In the genomic region with DNA sequence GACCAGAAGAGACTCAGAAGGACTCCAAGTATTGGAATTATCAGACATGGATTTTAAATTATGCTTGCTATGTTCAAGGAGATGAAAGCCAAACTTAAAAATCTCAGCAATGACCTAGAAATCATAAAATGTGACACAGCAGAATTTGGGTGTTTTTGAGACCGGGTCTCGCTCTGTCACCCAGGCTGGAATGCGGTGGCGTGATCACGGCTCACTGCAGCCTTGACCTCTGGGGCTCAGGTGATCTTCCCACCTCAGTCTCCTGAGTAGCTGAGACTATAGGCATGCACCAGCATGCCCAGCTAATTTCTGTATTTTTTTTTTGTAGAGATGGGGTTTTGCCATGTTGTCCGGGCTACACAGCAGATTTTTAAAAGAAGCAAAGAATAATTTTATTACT, we compare ENCODE assay signal across 23 cellular contexts. TPM values are rescaled to one million over a fixed set of nuclear protein-coding genes. Genes with fewer than 3 reads are reported as not detected.
A peak's percentile ranks its signal among the peaks of the same experiment; 100 is the strongest.
DNase-seq lines count a peak whose midpoint lies in the region; ATAC-seq and TF ChIP-seq lines count a peak whose summit lies in the region.
"Had no signal": no experiment of that assay in that cellular context is flagged by ENCODE, and none has a peak within 500 bp of the region (broad histone marks: within the 10 kb centered on the region; RNA-seq: fewer than 3 reads in every experiment).

No MANE protein-coding gene starts in this region.

- peak overlapping the region; percentile 55 for H3K4me2 ChIP-seq in HCT116 (ENCODE audit: low read length)

- peaks cover 10 to 43% of the 10 kb centered on the region in 2 donors for H3K4me1 Mint-ChIP-seq in effector memory CD8-positive, alpha-beta T cell (ENCODE audit: low read depth in 2 of 2)
- H3K4me1 Mint-ChIP-seq in mesothelial cell of epicardium, result peaks cover 36% of the 10 kb centered on the region
- H3K4me1 Mint-ChIP-seq: nephron had no signal

- H2AFZ ChIP-seq in HCT116 (ENCODE audit: low read depth, low read length, poor library complexity, severe bottlenecking), result no peak overlapping the region

- no peaks in the 10 kb centered on the region for H3K9me3 Mint-ChIP-seq in effector memory CD8-positive, alpha-beta T cell
- peaks cover 30% of the 10 kb centered on the region for H3K9me3 Mint-ChIP-seq in mesothelial cell of epicardium
- H3K9me3 Mint-ChIP-seq: CD4-positive, alpha-beta T cell had no signal

- no peaks in the 10 kb centered on the region for H3K27me3 Mint-ChIP-seq in effector memory CD8-positive, alpha-beta T cell
- no peaks in the 10 kb centered on the region for H3K27me3 Mint-ChIP-seq in mesothelial cell of epicardium (ENCODE audit: low read depth)
- H3K27me3 Mint-ChIP-seq: CD4-positive, alpha-beta T cell had no signal

- no peak for DNase-seq in AG04450 (ENCODE audit: low read depth, low spot score)
- DNase-seq in HCT116 (ENCODE audit: low read depth, low spot score), result no peak
- DNase-seq in effector memory CD8-positive, alpha-beta T cell, result no peak
- DNase-seq in mesothelial cell of epicardium (ENCODE audit: low spot score in 2 of 2, unreplicated experiment in 2 of 2), result no peak
- no peak for DNase-seq in globus pallidus (ENCODE audit: low spot score)
- DNase-seq in stimulated activated CD4-positive, alpha-beta T cell treated with anti-CD3 and anti-CD28 coated beads, Interleukin-4, amount 100 ng/mL, for 1 hour, result no peak
- no peak for DNase-seq in NCI-H345 (lab: John Stamatoyannopoulos, UW)
- DNase-seq: activated CD4-positive, CD25-positive, alpha-beta regulatory T cell treated with anti-CD3 and anti-CD28 coated beads, Interleukin-2, amount 50 U/mL, for 72 hours; activated CD8-positive, alpha-beta T cell treated with anti-CD3 and anti-CD28 coated beads, Interleukin-2, amount 10 ng/mL, durations not matched to agents 7 days and 5 days; activated naive CD4-positive, alpha-beta T cell treated with anti-CD3 and anti-CD28 coated beads, Interleukin-2, amount 50 U/mL, for 16 hours; CD4-positive, alpha-beta T cell; DMS153; esophagus squamous epithelium; H9; left cardiac atrium; MV-4-11; NCI-H1694 treated with DMSO at 0.1 percent for 48 hours; NCI-H748 treated with DMSO at 0.1 percent for 48 hours; posterior cingulate gyrus had no signal

- no peaks in the 10 kb centered on the region for H3K9me3 ChIP-seq in AG04450 (ENCODE audit: control insufficient read depth, insufficient read depth, low read length)
- no peaks in the 10 kb centered on the region for H3K9me3 ChIP-seq in HCT116 (ENCODE audit: control insufficient read depth in 1 of 2, insufficient read depth in 1 of 2, low read depth in 1 of 2, low read length in 2 of 2)
- H3K9me3 ChIP-seq: esophagus squamous epithelium, suprapubic skin had no signal

- H3K27me3 ChIP-seq in AG04450 (ENCODE audit: control insufficient read depth, insufficient read depth, low read length) (no peaks in the 10 kb centered on the region), HCT116 (ENCODE audit: insufficient read depth, low read length) (no peaks in the 10 kb centered on the region)
- H3K27me3 ChIP-seq: esophagus squamous epithelium, suprapubic skin had no signal

- POLR2A ChIA-PET in AG04450 (lab: Yijun Ruan, JAX) (no interaction called here), HCT116 (lab: Charles Lee) (no interaction called here)

- RAD21 ChIA-PET in HCT116 (lab: Charles Lee; ENCODE audit: low non-redundant PET in 1 of 2, low total read pairs in 2 of 2, uncharacterized antibody in 2 of 2, unreplicated experiment in 2 of 2), result no interaction called here

- no peak overlapping the region for H3K9ac ChIP-seq in HCT116 (ENCODE audit: low read length)

- intact Hi-C loops in HCT116 (cut with micrococcal nuclease), result no loop called here

- peaks cover 0 to 46% of the 10 kb centered on the region in 2 experiments; a peak in 2 of 4 replicates for H3K4me1 ChIP-seq in HCT116 (ENCODE audit: control insufficient read depth in 1 of 2, insufficient read depth in 2 of 2, low read length in 2 of 2)

- H3K36me3 ChIP-seq in HCT116 (ENCODE audit: control insufficient read depth in 1 of 2, insufficient read depth in 2 of 2, low read length in 2 of 2), result no peaks in the 10 kb centered on the region
- H3K36me3 ChIP-seq: esophagus squamous epithelium, suprapubic skin had no signal

- H3K36me3 Mint-ChIP-seq in effector memory CD8-positive, alpha-beta T cell (ENCODE audit: insufficient read depth), result peaks cover 3% of the 10 kb centered on the region
- H3K36me3 Mint-ChIP-seq in mesothelial cell of epicardium, result no peaks in the 10 kb centered on the region

- H3K4me3 Mint-ChIP-seq in effector memory CD8-positive, alpha-beta T cell, result no peak overlapping the region
- H3K4me3 Mint-ChIP-seq in mesothelial cell of epicardium, result no peak overlapping the region
- H3K4me3 Mint-ChIP-seq: activated CD8-positive, alpha-beta T cell treated with anti-CD3 and anti-CD28 coated beads, Interleukin-2, amount 10 ng/mL, durations not matched to agents 7 days and 5 days; CD4-positive, alpha-beta T cell; H9; nephron had no signal

- ATAC-seq in HCT116, result peak; percentile 42; the same call in 1 of the 2 replicates
- ATAC-seq in effector memory CD8-positive, alpha-beta T cell (replicated peaks), result no peak
- no peak for ATAC-seq in HG03432 (IDR thresholded peaks at IDR 0.05; ENCODE audit: unreplicated experiment)
- ATAC-seq: activated CD8-positive, alpha-beta T cell treated with anti-CD3 and anti-CD28 coated beads, Interleukin-2, amount 10 ng/mL, durations not matched to agents 7 days and 5 days; Right ventricle myocardium inferior had no signal

- H3K27ac ChIP-seq in AG04450 (ENCODE audit: low read depth, low read length) (peak overlapping the region; percentile 39), HCT116 (ENCODE audit: low read depth, low read length) (no peak overlapping the region)
- H3K27ac ChIP-seq: suprapubic skin had no signal

- no peaks in the 10 kb centered on the region for H3K9me2 ChIP-seq in HCT116 (ENCODE audit: insufficient read depth)

- CTCF ChIA-PET in AG04450 (lab: Charles Lee) (no interaction called here), HCT116 (lab: Charles Lee) (no interaction called here)

- H4K20me1 ChIP-seq in HCT116 (ENCODE audit: insufficient read depth), result no peaks in the 10 kb centered on the region

- no peak for TF ChIP-seq RAD21 in HCT116 (IDR thresholded peaks at IDR 0.05; ENCODE audit: low read depth)

- peak overlapping the region; percentile 8 to 18 for H3K27ac Mint-ChIP-seq in effector memory CD8-positive, alpha-beta T cell
- H3K27ac Mint-ChIP-seq in mesothelial cell of epicardium, result peak overlapping the region; percentile 72
- H3K27ac Mint-ChIP-seq: activated CD8-positive, alpha-beta T cell treated with anti-CD3 and anti-CD28 coated beads, Interleukin-2, amount 10 ng/mL, durations not matched to agents 7 days and 5 days; CD4-positive, alpha-beta T cell had no signal

- H3K4me3 ChIP-seq in AG04450 (ENCODE audit: low read depth, low read length) (no peak overlapping the region), HCT116 (replicated peaks in 1 of 2; ENCODE audit: low read depth in 1 of 2, low read length in 2 of 2) (peak overlapping the region in 1 of 2 experiments; percentile 12; a peak in 1 of 4 replicates)
- H3K4me3 ChIP-seq: esophagus squamous epithelium, suprapubic skin had no signal

- TF ChIP-seq CTCF in AG04450 (IDR thresholded peaks at IDR 0.05; ENCODE audit: low read depth, low read length), result no peak
- TF ChIP-seq CTCF in HCT116 (IDR thresholded peaks at IDR 0.05 in 2 of 3, conservative IDR thresholded peaks at IDR 0.05 in 1 of 3; ENCODE audit: borderline replicate concordance in 1 of 3, insufficient read depth in 1 of 3, low read depth in 2 of 3, low read length in 2 of 3), result no peak
- no peak for TF ChIP-seq CTCF in mesothelial cell of epicardium (IDR thresholded peaks at IDR 0.05; ENCODE audit: unreplicated experiment)

- no peak for TF ChIP-seq POLR2A in HCT116 (IDR thresholded peaks at IDR 0.05; ENCODE audit: borderline replicate concordance, extremely low read depth, insufficient read depth, insufficient read length)

- H3K79me2 ChIP-seq in HCT116 (ENCODE audit: insufficient read depth, low read length), result peaks cover 28% of the 10 kb centered on the region

- BruUV-seq in HCT116 (replicated peaks; lab: Mats Ljungman, UMichigan), result no TSS peak

TF ChIP-seq in HCT116, 20 proteins besides CTCF, POLR2A, EP300 and RAD21 (continues in another document):
- TF ChIP-seq, protein P1, sequence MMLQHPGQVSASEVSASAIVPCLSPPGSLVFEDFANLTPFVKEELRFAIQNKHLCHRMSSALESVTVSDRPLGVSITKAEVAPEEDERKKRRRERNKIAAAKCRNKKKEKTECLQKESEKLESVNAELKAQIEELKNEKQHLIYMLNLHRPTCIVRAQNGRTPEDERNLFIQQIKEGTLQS (IDR thresholded peaks at IDR 0.05), result no peak
- TF ChIP-seq EZH2 (IDR thresholded peaks at IDR 0.05) (no peak), POLR2AphosphoS5 (IDR thresholded peaks at IDR 0.05; ENCODE audit: low read depth, low read length) (no peak), ELF1 (IDR thresholded peaks at IDR 0.05; ENCODE audit: borderline replicate concordance, low read depth) (no peak), JUND (IDR thresholded peaks at IDR 0.05) (no peak), FOSL1 (IDR thresholded peaks at IDR 0.05; ENCODE audit: low read depth) (no peak), YY1 (IDR thresholded peaks at IDR 0.05; ENCODE audit: extremely low read depth, insufficient replicate concordance, low read depth, low read length) (no peak), CEBPB (IDR thresholded peaks at IDR 0.05; ENCODE audit: low read depth) (no peak), SP1 (IDR thresholded peaks at IDR 0.05; ENCODE audit: low read depth) (no peak), ZNF274 (IDR thresholded peaks at IDR 0.05; ENCODE audit: low read depth, low read length) (no peak), EGR1 (IDR thresholded peaks at IDR 0.05; ENCODE audit: low read depth) (no peak)
- TF ChIP-seq, protein P2, sequence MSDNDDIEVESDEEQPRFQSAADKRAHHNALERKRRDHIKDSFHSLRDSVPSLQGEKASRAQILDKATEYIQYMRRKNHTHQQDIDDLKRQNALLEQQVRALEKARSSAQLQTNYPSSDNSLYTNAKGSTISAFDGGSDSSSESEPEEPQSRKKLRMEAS (IDR thresholded peaks at IDR 0.05), result no peak

RNA-seq across cellular contexts. Expression of a gene that starts 12.7 kb away (rescaled TPM):
- polyA plus RNA-seq in AG04450 (2011; rRNA removed), result 11.4 and 14.9 TPM in 2 replicates
- polyA minus RNA-seq in AG04450 (2011; rRNA and poly(A)+ RNA removed), result 11.0 and 18.1 TPM in 2 replicates
- total RNA-seq in HCT116 (2021; ENCODE audit: unreplicated experiment), result 11.2 TPM
- polyA plus RNA-seq in HCT116 (2012), result 6.7 and 7.0 TPM in 2 replicates
- 28.3 to 28.9 TPM (median 28.7 TPM) in 3 replicates for total RNA-seq in mesothelial cell of epicardium
